Comparison of ENCODE assay signal across 27 cellular contexts in the genomic region with DNA sequence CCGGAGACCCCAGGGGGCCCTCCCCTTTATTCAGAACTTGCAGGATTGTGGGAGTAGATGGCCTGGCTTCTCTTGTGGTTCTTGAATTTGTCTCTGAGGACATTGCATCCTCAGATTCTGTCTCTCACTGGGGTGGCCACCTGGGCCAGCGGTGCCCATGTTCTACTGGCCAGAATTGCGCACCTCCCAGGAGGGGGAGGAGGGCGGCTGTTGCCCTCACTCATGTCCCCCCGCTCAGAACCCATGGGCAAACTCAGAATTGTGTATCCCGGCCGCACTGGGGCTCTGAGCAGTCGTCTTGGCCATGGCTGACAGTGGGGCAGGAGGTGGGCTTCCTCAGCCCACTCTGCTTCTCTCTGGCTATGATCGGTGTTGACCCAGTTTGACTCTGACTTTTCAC.
"Had no signal": no experiment of that assay in that cellular context is flagged by ENCODE, and none has a peak within 500 bp of the region (broad histone marks: within the 10 kb centered on the region; RNA-seq: fewer than 3 reads in every experiment).

No MANE protein-coding gene starts in this region.

- H3K4me3 Mint-ChIP-seq: immature natural killer cell; naive thymus-derived CD4-positive, alpha-beta T cell; nephron; neural crest cell; stimulated activated effector memory CD8-positive, alpha-beta T cell treated with anti-CD3 and anti-CD28 coated beads, Interleukin-12 subunit alpha, Interleukin-12 subunit beta, amount 100 ng/mL, for 72 hours; stimulated activated naive CD8-positive, alpha-beta T cell treated with anti-CD3 and anti-CD28 coated beads, Interleukin-15, amount 100 ng/mL, for 72 hours; type B pancreatic cell had no signal

- H3K27ac Mint-ChIP-seq: nephron, progenitor cell of endocrine pancreas, type B pancreatic cell had no signal

- DNase-seq: hypothalamus; immature natural killer cell; kidney; left colon; left lung; lower lobe of right lung; midbrain; mucosa of descending colon; naive thymus-derived CD4-positive, alpha-beta T cell; occipital lobe; ovary; spleen; stimulated activated CD4-positive, alpha-beta T cell treated with anti-CD3 and anti-CD28 coated beads, Interleukin-4, amount 100 ng/mL, for 24 hours; stimulated activated naive CD4-positive, alpha-beta T cell treated with Interleukin-2 at 50 U/mL for 16 hours; stimulated activated naive CD8-positive, alpha-beta T cell treated with anti-CD3 and anti-CD28 coated beads, Interleukin-15, amount 100 ng/mL, for 72 hours; substantia nigra; uterus had no signal

- H3K4me3 ChIP-seq: left lung, lower lobe of right lung, mucosa of descending colon, ovary, right atrium auricular region, skin epidermis, spleen, tibial nerve, uterus had no signal

- H3K9me3 Mint-ChIP-seq: immature natural killer cell; neural crest cell; stimulated activated effector memory CD8-positive, alpha-beta T cell treated with anti-CD3 and anti-CD28 coated beads, Interleukin-12 subunit alpha, Interleukin-12 subunit beta, amount 100 ng/mL, for 72 hours; stimulated activated naive CD8-positive, alpha-beta T cell treated with anti-CD3 and anti-CD28 coated beads, Interleukin-15, amount 100 ng/mL, for 72 hours; type B pancreatic cell had no signal

- H3K27me3 ChIP-seq: left lung, neutrophil, ovary, right atrium auricular region, spleen, tibial nerve, uterus had no signal

- H3K27me3 Mint-ChIP-seq: naive thymus-derived CD4-positive, alpha-beta T cell; progenitor cell of endocrine pancreas; stimulated activated naive CD8-positive, alpha-beta T cell treated with anti-CD3 and anti-CD28 coated beads, Interleukin-15, amount 100 ng/mL, for 72 hours; type B pancreatic cell had no signal

- H3K27ac ChIP-seq: left lung, lower lobe of right lung, neutrophil, ovary, right atrium auricular region, skin epidermis, spleen, tibial nerve, uterus had no signal

- H3K9me3 ChIP-seq: left lung, lower lobe of right lung, mucosa of descending colon, neutrophil, ovary, right atrium auricular region, tibial nerve, uterus had no signal

- H3K4me1 Mint-ChIP-seq: nephron, neural crest cell had no signal

- H3K36me3 ChIP-seq: left lung, lower lobe of right lung, ovary, right atrium auricular region, uterus had no signal

- H3K4me1 ChIP-seq: lower lobe of right lung, right atrium auricular region, tibial nerve, uterus had no signal

- ATAC-seq: left colon; left lung; mucosa of descending colon; naive thymus-derived CD4-positive, alpha-beta T cell; sciatic nerve; stimulated activated effector memory CD8-positive, alpha-beta T cell treated with anti-CD3 and anti-CD28 coated beads, Interleukin-12 subunit alpha, Interleukin-12 subunit beta, amount 100 ng/mL, for 72 hours; stimulated activated naive CD8-positive, alpha-beta T cell treated with anti-CD3 and anti-CD28 coated beads, Interleukin-15, amount 100 ng/mL, for 72 hours had no signal
